In genomic region chr13:68813397-68813796, GRCh38 we compare ENCODE assay signal across 22 cellular contexts.
"Had no signal": no experiment of that assay in that cellular context is flagged by ENCODE, and none has a peak within 500 bp of the region (broad histone marks: within the 10 kb centered on the region; RNA-seq: fewer than 3 reads in every experiment).

No MANE protein-coding gene starts in this region.

- H3K27ac ChIP-seq: coronary artery, esophagus squamous epithelium, prostate gland, skin epidermis, spleen, testis, tibial artery, upper lobe of left lung had no signal

- H3K9me3 Mint-ChIP-seq: memory B cell; stimulated activated memory B cell treated with anti-CD40 and anti-IgM and Interleukin-4, amounts not matched to agents 10 μg/mL and 1 μg/mL and 100 μg/mL, for 72 hours had no signal

- H3K36me3 Mint-ChIP-seq: memory B cell; natural killer cell; stimulated activated memory B cell treated with anti-CD40 and anti-IgM and Interleukin-4, amounts not matched to agents 10 μg/mL and 1 μg/mL and 100 μg/mL, for 72 hours had no signal

- H3K36me3 ChIP-seq: esophagus squamous epithelium, prostate gland, spleen, tibial artery, upper lobe of left lung had no signal

- H3K4me1 ChIP-seq: esophagus squamous epithelium, prostate gland, spleen, testis, tibial artery, upper lobe of left lung had no signal

- H3K4me1 Mint-ChIP-seq: memory B cell; natural killer cell; stimulated activated memory B cell treated with anti-CD40 and anti-IgM and Interleukin-4, amounts not matched to agents 10 μg/mL and 1 μg/mL and 100 μg/mL, for 72 hours had no signal

- H3K27me3 ChIP-seq: esophagus squamous epithelium, spleen, testis, tibial artery, upper lobe of left lung had no signal

- H3K4me3 Mint-ChIP-seq: memory B cell; natural killer cell; stimulated activated memory B cell treated with anti-CD40 and anti-IgM and Interleukin-4, amounts not matched to agents 10 μg/mL and 1 μg/mL and 100 μg/mL, for 72 hours had no signal

- H3K9me3 ChIP-seq: prostate gland, testis, tibial artery, upper lobe of left lung had no signal

- H3K27me3 Mint-ChIP-seq: memory B cell; stimulated activated memory B cell treated with anti-CD40 and anti-IgM and Interleukin-4, amounts not matched to agents 10 μg/mL and 1 μg/mL and 100 μg/mL, for 72 hours had no signal

- H3K27ac Mint-ChIP-seq: memory B cell; natural killer cell; stimulated activated memory B cell treated with anti-CD40 and anti-IgM and Interleukin-4, amounts not matched to agents 10 μg/mL and 1 μg/mL and 100 μg/mL, for 72 hours had no signal

- DNase-seq: dermis blood vessel endothelial cell; effector memory CD4-positive, alpha-beta T cell; erythroblast; esophagus squamous epithelium; foreskin melanocyte; natural killer cell; nucleus accumbens; spleen; stimulated activated CD4-positive, alpha-beta T cell treated with anti-CD3 and anti-CD28 coated beads, Interleukin-4, amount 100 ng/mL, for 4 hours; stimulated activated naive CD8-positive, alpha-beta T cell treated with anti-CD3 and anti-CD28 coated beads, Interleukin-15, Interleukin-2, amounts not matched to agents 100 U/mL and 50 U/mL, for 24 hours; substantia nigra; testis; tibial artery; upper lobe of left lung had no signal

- H3K4me3 ChIP-seq: coronary artery, esophagus squamous epithelium, lung, prostate gland, skin epidermis, spleen, testis, tibial artery, upper lobe of left lung had no signal

- ATAC-seq: left lobe of liver; natural killer cell; right cardiac atrium; stimulated activated memory B cell treated with anti-CD40 and anti-IgM and Interleukin-4, amounts not matched to agents 10 μg/mL and 1 μg/mL and 100 μg/mL, for 72 hours; stimulated activated naive CD8-positive, alpha-beta T cell treated with anti-CD3 and anti-CD28 coated beads, Interleukin-15, Interleukin-2, amounts not matched to agents 100 U/mL and 50 U/mL, for 24 hours had no signal
